Comparison of ENCODE assay signal across 1 cellular context in genomic region chr1:236945002-236945401, GRCh38.
TF ChIP-seq lines count a peak whose summit lies in the region.

No MANE protein-coding gene starts in this region.

TF ChIP-seq in K562, 482 proteins besides CTCF, POLR2A, EP300 and RAD21 (continued from another document and continues in another):
- TF ChIP-seq HINFP (tag; conservative IDR thresholded peaks at IDR 0.05; ENCODE audit: low read depth) (no peak), MTF1 (CRISPR knock-in tag; IDR thresholded peaks at IDR 0.05; ENCODE audit: borderline replicate concordance) (no peak), POLR2G (IDR thresholded peaks at IDR 0.05; ENCODE audit: low read depth, low read length) (no peak), ZNF23 (CRISPR knock-in tag; IDR thresholded peaks at IDR 0.05) (peak; percentile 100), ZFX (CRISPR knock-in tag; IDR thresholded peaks at IDR 0.05) (no peak), MLX (CRISPR knock-in tag; conservative IDR thresholded peaks at IDR 0.05) (no peak), ZNF699 (CRISPR knock-in tag; IDR thresholded peaks at IDR 0.05; ENCODE audit: insufficient replicate concordance) (no peak), SIN3B (IDR thresholded peaks at IDR 0.05; ENCODE audit: low read depth) (no peak), ZNF121 (CRISPR knock-in tag; conservative IDR thresholded peaks at IDR 0.05) (no peak), DEAF1 (CRISPR knock-in tag; IDR thresholded peaks at IDR 0.05) (no peak), YBX1 (IDR thresholded peaks at IDR 0.05) (no peak), ZBTB7A (IDR thresholded peaks at IDR 0.05; ENCODE audit: borderline replicate concordance, control insufficient read depth, low read depth, low read length) (no peak), DNMT1 (IDR thresholded peaks at IDR 0.05) (no peak), ATF4 (CRISPR knock-in tag; IDR thresholded peaks at IDR 0.05) (no peak), ZNF79 (CRISPR knock-in tag; IDR thresholded peaks at IDR 0.05; ENCODE audit: low read depth) (no peak), MAFF (IDR thresholded peaks at IDR 0.05; ENCODE audit: low read length) (no peak), DPF2 (IDR thresholded peaks at IDR 0.05) (no peak), CUX1 (CRISPR knock-in tag; IDR thresholded peaks at IDR 0.05) (no peak), PHF21A (IDR thresholded peaks at IDR 0.05; ENCODE audit: borderline replicate concordance, low read depth) (no peak), SMAD2 (IDR thresholded peaks at IDR 0.05; ENCODE audit: low read depth, low read length) (no peak), L3MBTL2 (IDR thresholded peaks at IDR 0.05) (peak; percentile 24; the same call in 1 of the 2 replicates), ZNF277 (CRISPR knock-in tag; IDR thresholded peaks at IDR 0.05; ENCODE audit: borderline replicate concordance) (no peak), ETS2 (tag; IDR thresholded peaks at IDR 0.05; ENCODE audit: borderline replicate concordance, poor library complexity, severe bottlenecking) (no peak), JUND (IDR thresholded peaks at IDR 0.05; ENCODE audit: borderline replicate concordance, low read depth, low read length) (no peak), JUND (tag; IDR thresholded peaks at IDR 0.05; ENCODE audit: borderline replicate concordance, low read depth, low read length) (no peak), PBX2 (CRISPR knock-in tag; IDR thresholded peaks at IDR 0.05; ENCODE audit: low read depth) (no peak), PBX2 (tag; conservative IDR thresholded peaks at IDR 0.05; ENCODE audit: low read depth) (no peak), ETV5 (CRISPR knock-in tag; IDR thresholded peaks at IDR 0.05; ENCODE audit: low read depth) (no peak), ZNF318 (IDR thresholded peaks at IDR 0.05; ENCODE audit: borderline replicate concordance in 1 of 2, low read depth in 1 of 2) (no peak), CC2D1A (IDR thresholded peaks at IDR 0.05) (no peak), TRIM24 (IDR thresholded peaks at IDR 0.05) (0 out of 4 replicates have a peak, but pooled peaks of 1 of the 2 experiments have one; percentile 11), BACH1 (tag; IDR thresholded peaks at IDR 0.05) (no peak), ZNF140 (CRISPR knock-in tag; IDR thresholded peaks at IDR 0.05) (no peak), FUS (optimal IDR thresholded peaks at IDR 0.05; ENCODE audit: low read depth, low read length) (no peak)
